Comparison of ENCODE assay signal across 8 cellular contexts in genomic region chr17:58331815-58332719, GRCh38.
DNase-seq lines count a peak whose midpoint lies in the region; ATAC-seq and TF ChIP-seq lines count a peak whose summit lies in the region.

No MANE protein-coding gene starts in this region.

- DNase-seq in NCI-H69 (lab: John Stamatoyannopoulos, UW), result peak; percentile 22
- DNase-seq in activated T-cell treated with anti-CD3 and anti-CD28 coated beads, Interleukin-2, amount 50 U/mL, for 1 hour, result peak; percentile 89
- DNase-seq in stimulated activated CD4-positive, alpha-beta T cell treated with anti-CD3 and anti-CD28 coated beads, TNF-alpha, amount 100 ng/mL, for 24 hours (ENCODE audit: low read depth in 3 of 3), result peak; percentile 84 to 94 (median 88)
- DNase-seq in cerebellar cortex (ENCODE audit: low spot score), result no peak
- DNase-seq in ecto neural progenitor cell (ENCODE audit: low spot score), result no peak

- no peak overlapping the region; the same call in 1 of the 2 replicates for H3K9ac ChIP-seq in iPS-20b (ENCODE audit: low read depth, low read length)

- ATAC-seq in GM18870 (IDR thresholded peaks at IDR 0.05; ENCODE audit: unreplicated experiment), result no peak

- H3K4me3 ChIP-seq in iPS-20b (ENCODE audit: low read length), result no peak overlapping the region

- peaks cover 6% of the 10 kb centered on the region; the same call in 1 of the 2 replicates for H3K4me1 ChIP-seq in iPS-20b (ENCODE audit: insufficient read depth, low read length)

- peak overlapping the region; percentile 58 for H3K27ac ChIP-seq in iPS-20b (ENCODE audit: low read length)

- H3K27me3 ChIP-seq in iPS-20b (ENCODE audit: insufficient read depth, low read length), result peaks cover 6% of the 10 kb centered on the region; the same call in 1 of the 2 replicates

- no peaks in the 10 kb centered on the region for H3K9me3 ChIP-seq in iPS-20b (ENCODE audit: insufficient read depth, low read depth, low read length)

- no peaks in the 10 kb centered on the region for H3K36me3 ChIP-seq in iPS-20b (ENCODE audit: insufficient read depth, low read depth, low read length)

- TF ChIP-seq POLR2A in GM15510 (IDR thresholded peaks at IDR 0.05; ENCODE audit: borderline replicate concordance, extremely low read depth, insufficient read length), result peak; percentile 100

Comparison
In these comparisons a context has a peak if more than half of its experiments do, and no peak if none do; other contexts are left out.
1. DNase-seq: peak in NCI-H69 (single experiment), activated T-cell treated with anti-CD3 and anti-CD28 coated beads, Interleukin-2, amount 50 U/mL, for 1 hour (single experiment) and stimulated activated CD4-positive, alpha-beta T cell treated with anti-CD3 and anti-CD28 coated beads, TNF-alpha, amount 100 ng/mL, for 24 hours (3 of 3); none in cerebellar cortex (single experiment) and ecto neural progenitor cell (single experiment).